In genomic region chr17:62478424-62478975, GRCh38 we compare ENCODE assay signal across 8 cellular contexts. TPM values are rescaled to one million over a fixed set of nuclear protein-coding genes. Genes with fewer than 3 reads are reported as not detected.
DNase-seq lines count a peak whose midpoint lies in the region; ATAC-seq and TF ChIP-seq lines count a peak whose summit lies in the region.
"Not testable (repeated sequence)": the region's sequence is repeated elsewhere in the genome, so short reads cannot be mapped to it uniquely, and the experiment has no call there.

TLK2 (plus strand) TSS chr17:62478825; CDS start chr17:62481126, 2,301 bp downstream.

- peaks cover 21% of the 10 kb centered on the region for H3K4me1 Mint-ChIP-seq in dendritic cell treated with granulocyte-macrophage colony-stimulating factor and Interleukin-4, amounts not matched to agents 40 ng/mL and 50 ng/mL, for 4 days (ENCODE audit: low read depth)

- not testable (repeated sequence) for H3K9me3 Mint-ChIP-seq in dendritic cell treated with granulocyte-macrophage colony-stimulating factor and Interleukin-4, amounts not matched to agents 40 ng/mL and 50 ng/mL, for 4 days

- peak within 1 kb of the TSS; percentile 93 for H3K27ac Mint-ChIP-seq in dendritic cell treated with granulocyte-macrophage colony-stimulating factor and Interleukin-4, amounts not matched to agents 40 ng/mL and 50 ng/mL, for 4 days

- intact Hi-C loops in dendritic cell treated with granulocyte-macrophage colony-stimulating factor and Interleukin-4, amounts not matched to agents 40 ng/mL and 50 ng/mL, for 4 days (cut with micrococcal nuclease): not testable (repeated sequence)

- not testable (repeated sequence) for H3K4me1 ChIP-seq in BE2C

- H3K4me3 ChIP-seq in BE2C (ENCODE audit: low read depth, low read length): peak within 1 kb of the TSS; percentile 80

- H3K9me3 ChIP-seq in BE2C: not testable (repeated sequence)

- not testable (repeated sequence) for H3K36me3 ChIP-seq in BE2C

- peaks cover 37% of the 10 kb centered on the region for H3K36me3 Mint-ChIP-seq in dendritic cell treated with granulocyte-macrophage colony-stimulating factor and Interleukin-4, amounts not matched to agents 40 ng/mL and 50 ng/mL, for 4 days (ENCODE audit: low read depth)

- not testable (repeated sequence) for H3K27me3 Mint-ChIP-seq in dendritic cell treated with granulocyte-macrophage colony-stimulating factor and Interleukin-4, amounts not matched to agents 40 ng/mL and 50 ng/mL, for 4 days

- ATAC-seq in GM19328 (IDR thresholded peaks at IDR 0.05; ENCODE audit: unreplicated experiment) (peak; percentile 69), HG03442 (IDR thresholded peaks at IDR 0.05; ENCODE audit: unreplicated experiment) (peak; percentile 69), left lobe of liver (peak; percentile 80)

- H3K27me3 ChIP-seq in BE2C: not testable (repeated sequence)

- H3K4me3 Mint-ChIP-seq in dendritic cell treated with granulocyte-macrophage colony-stimulating factor and Interleukin-4, amounts not matched to agents 40 ng/mL and 50 ng/mL, for 4 days: peak within 1 kb of the TSS; percentile 85

- DNase-seq in BE2C (peak; percentile 86), NCI-H748 (lab: John Stamatoyannopoulos, UW; ENCODE audit: unreplicated experiment) (peak; percentile 86), left lobe of liver (ENCODE audit: low spot score) (peak; percentile 78)
- DNase-seq in activated CD4-positive, alpha-beta T cell treated with anti-CD3 and anti-CD28 coated beads, Interleukin-2, amount 50 U/mL, for 48 hours: peak; percentile 75 to 79
- DNase-seq in stimulated activated CD4-positive, alpha-beta T cell treated with anti-CD3 and anti-CD28 coated beads, Interleukin-1b, Interleukin-23, amount 100 ng/mL, for 4 hours (ENCODE audit: low read depth in 2 of 2): peak; percentile 71 to 74

- TF ChIP-seq CTCF in BE2C (IDR thresholded peaks at IDR 0.05; ENCODE audit: low read depth, low read length): not testable (repeated sequence)

RNA-seq across cellular contexts. Expression of gene TLK2, which starts in this region (rescaled TPM):
- 53.6 TPM for polyA plus RNA-seq in BE2C (2012; ENCODE audit: insufficient read depth, insufficient read length, low read depth)
- total RNA-seq in left lobe of liver: 11.4 TPM

Comparison
In these comparisons a context has a peak if more than half of its experiments do, and no peak if none do; other contexts are left out.
1. Peak in every context shown above with its lines: DNase-seq, ATAC-seq and H3K4me3 ChIP-seq.